8 cellular contexts compared by ENCODE assay signal in genomic region chr22:36368359-36368983, GRCh38. TPM values are rescaled to one million over a fixed set of nuclear protein-coding genes. Genes with fewer than 3 reads are reported as not detected.
DNase-seq lines count a peak whose midpoint lies in the region; ATAC-seq and TF ChIP-seq lines count a peak whose summit lies in the region.

No MANE protein-coding gene starts in this region.

- H3K36me3 ChIP-seq in gastrocnemius medialis = no peaks in the 10 kb centered on the region

- no peak for DNase-seq in stimulated activated naive CD8-positive, alpha-beta T cell treated with anti-CD3 and anti-CD28 coated beads, Interleukin-15, Interleukin-2, amounts not matched to agents 100 U/mL and 50 U/mL, for 24 hours
- no peak for DNase-seq in activated naive CD4-positive, alpha-beta T cell treated with anti-CD3 and anti-CD28 coated beads, Interleukin-2, amount 50 U/mL, for 72 hours (ENCODE audit: low spot score in 2 of 2)
- DNase-seq in left ventricle myocardium superior = no peak
- DNase-seq in gastrocnemius medialis = no peak
- DNase-seq in middle frontal gyrus (ENCODE audit: extremely low spot score, low spot score) = no peak
- no peak for DNase-seq in NCI-H1092 (lab: John Stamatoyannopoulos, UW)
- no peak for DNase-seq in cerebellar nuclear complex (lab: John Stamatoyannopoulos, UW)

- no peaks in the 10 kb centered on the region for H3K27me3 Mint-ChIP-seq in stimulated activated naive CD8-positive, alpha-beta T cell treated with anti-CD3 and anti-CD28 coated beads, Interleukin-15, Interleukin-2, amounts not matched to agents 100 ng/mL and 50 ng/mL, for 24 hours

- peaks cover 100% of the 10 kb centered on the region for H3K4me1 Mint-ChIP-seq in stimulated activated naive CD8-positive, alpha-beta T cell treated with anti-CD3 and anti-CD28 coated beads, Interleukin-15, Interleukin-2, amounts not matched to agents 100 ng/mL and 50 ng/mL, for 24 hours (ENCODE audit: low read depth)

- peak overlapping the region; percentile 61 for H3K4me3 Mint-ChIP-seq in stimulated activated naive CD8-positive, alpha-beta T cell treated with anti-CD3 and anti-CD28 coated beads, Interleukin-15, Interleukin-2, amounts not matched to agents 100 ng/mL and 50 ng/mL, for 24 hours

- H3K4me3 ChIP-seq in gastrocnemius medialis = peak overlapping the region in 1 of 4 donors; percentile 13

- H3K9me3 ChIP-seq in gastrocnemius medialis = no peaks in the 10 kb centered on the region

- peak overlapping the region; percentile 97 for H3K27ac Mint-ChIP-seq in stimulated activated naive CD8-positive, alpha-beta T cell treated with anti-CD3 and anti-CD28 coated beads, Interleukin-15, Interleukin-2, amounts not matched to agents 100 ng/mL and 50 ng/mL, for 24 hours
- peak overlapping the region; percentile 84 to 94 for H3K27ac Mint-ChIP-seq in activated naive CD4-positive, alpha-beta T cell treated with anti-CD3 and anti-CD28 coated beads, Interleukin-2, amount 50 U/mL, for 72 hours

- TF ChIP-seq POLR2A in gastrocnemius medialis (IDR thresholded peaks at IDR 0.05) = no peak

- H3K36me3 Mint-ChIP-seq in stimulated activated naive CD8-positive, alpha-beta T cell treated with anti-CD3 and anti-CD28 coated beads, Interleukin-15, Interleukin-2, amounts not matched to agents 100 ng/mL and 50 ng/mL, for 24 hours (ENCODE audit: low read depth) = peaks cover 59% of the 10 kb centered on the region
- peaks cover 5 to 50% of the 10 kb centered on the region in 2 donors for H3K36me3 Mint-ChIP-seq in activated naive CD4-positive, alpha-beta T cell treated with anti-CD3 and anti-CD28 coated beads, Interleukin-2, amount 50 U/mL, for 72 hours

- no peak for TF ChIP-seq CTCF in gastrocnemius medialis (IDR thresholded peaks at IDR 0.05 in 4 of 5, conservative IDR thresholded peaks at IDR 0.05 in 1 of 5)

- ATAC-seq in stimulated activated naive CD8-positive, alpha-beta T cell treated with anti-CD3 and anti-CD28 coated beads, Interleukin-15, Interleukin-2, amounts not matched to agents 100 U/mL and 50 U/mL, for 24 hours = no peak
- no peak for ATAC-seq in activated naive CD4-positive, alpha-beta T cell treated with anti-CD3 and anti-CD28 coated beads, Interleukin-2, amount 50 U/mL, for 72 hours
- peak; percentile 2 for ATAC-seq in left ventricle myocardium superior
- ATAC-seq in gastrocnemius medialis = no peak

- no peaks in the 10 kb centered on the region for H3K27me3 ChIP-seq in gastrocnemius medialis

- peak overlapping the region; percentile 82 to 84 (median 83) for H3K27ac ChIP-seq in gastrocnemius medialis

- no peaks in the 10 kb centered on the region for H3K9me3 Mint-ChIP-seq in stimulated activated naive CD8-positive, alpha-beta T cell treated with anti-CD3 and anti-CD28 coated beads, Interleukin-15, Interleukin-2, amounts not matched to agents 100 ng/mL and 50 ng/mL, for 24 hours
- H3K9me3 Mint-ChIP-seq in activated naive CD4-positive, alpha-beta T cell treated with anti-CD3 and anti-CD28 coated beads, Interleukin-2, amount 50 U/mL, for 72 hours = no peaks in the 10 kb centered on the region

- in situ Hi-C loops in gastrocnemius medialis (cut with MboI; ENCODE audit: low sequenced_read_pairs in 4 of 4) = no loop called here

- peaks cover 86 to 97% of the 10 kb centered on the region in 2 donors for H3K4me1 ChIP-seq in gastrocnemius medialis

- intact Hi-C loops in left ventricle myocardium superior (cut with micrococcal nuclease) = no loop called here
- intact Hi-C loops in gastrocnemius medialis (cut with DNase I; ENCODE audit: low total_unique reads) = loop anchor here (2.0 kb wide), 1 partner anchor 16 kb away; no protein-coding TSS in a partner anchor

RNA-seq across cellular contexts. Expression of gene MYH9, which starts 19.3 kb away (rescaled TPM):
- 100 to 1,000 TPM; 521 to 691 TPM for total RNA-seq in activated naive CD4-positive, alpha-beta T cell treated with anti-CD3 and anti-CD28 coated beads, Interleukin-2, amount 50 U/mL, for 72 hours
- total RNA-seq in left ventricle myocardium superior (161 TPM), gastrocnemius medialis (100 to 1,000 TPM in 3 of 4 donors, 10 to 100 TPM in 1; 38.9 to 115 (median 104) TPM)
